In genomic region chrX:109886122-109886761, GRCh38 we compare ENCODE assay signal across 9 cellular contexts.
A peak's percentile ranks its signal among the peaks of the same experiment; 100 is the strongest.
DNase-seq lines count a peak whose midpoint lies in the region; ATAC-seq, FAIRE-seq and TF ChIP-seq lines count a peak whose summit lies in the region.
"Had no signal": no experiment of that assay in that cellular context is flagged by ENCODE, and none has a peak within 500 bp of the region (broad histone marks: within the 10 kb centered on the region; RNA-seq: fewer than 3 reads in every experiment).

No MANE protein-coding gene starts in this region.

- H3K27ac Mint-ChIP-seq in activated CD4-positive, alpha-beta memory T cell treated with anti-CD3 and anti-CD28 coated beads, Interleukin-2, amount 10 ng/mL, durations not matched to agents 7 days and 5 days = no peak overlapping the region
- H3K27ac Mint-ChIP-seq: IgD-negative memory B cell had no signal

- DNase-seq in AG10803 (ENCODE audit: low read depth) (peak; percentile 41), GM12865 (ENCODE audit: low read depth) (peak; percentile 62), NCI-H2171 (lab: John Stamatoyannopoulos, UW) (peak; percentile 8), germinal center (ENCODE audit: low spot score) (peak; percentile 27), small intestine (peak; percentile 35), DMS79 (lab: John Stamatoyannopoulos, UW) (no peak)
- DNase-seq in activated CD4-positive, alpha-beta memory T cell treated with anti-CD3 and anti-CD28 coated beads, Interleukin-2, amount 10 ng/mL, durations not matched to agents 7 days and 5 days = peak; percentile 35

- no peaks in the 10 kb centered on the region for H3K9me3 ChIP-seq in small intestine (ENCODE audit: control insufficient read depth, low read depth)

- H3K9me3 Mint-ChIP-seq in activated CD4-positive, alpha-beta memory T cell treated with anti-CD3 and anti-CD28 coated beads, Interleukin-2, amount 10 ng/mL, durations not matched to agents 7 days and 5 days = no peaks in the 10 kb centered on the region
- H3K9me3 Mint-ChIP-seq: IgD-negative memory B cell had no signal

- H3K27me3 Mint-ChIP-seq in activated CD4-positive, alpha-beta memory T cell treated with anti-CD3 and anti-CD28 coated beads, Interleukin-2, amount 10 ng/mL, durations not matched to agents 7 days and 5 days = no peaks in the 10 kb centered on the region
- H3K27me3 Mint-ChIP-seq: IgD-negative memory B cell had no signal

- POLR2A ChIA-PET in activated CD4-positive, alpha-beta memory T cell treated with anti-CD3 and anti-CD28 coated beads, Interleukin-2, amount 10 ng/mL, durations not matched to agents 7 days and 5 days (lab: Charles Lee) = no interaction called here

- ATAC-seq in HG03342 (IDR thresholded peaks at IDR 0.05; ENCODE audit: unreplicated experiment) = no peak

- H3K4me1 ChIP-seq in small intestine (ENCODE audit: control insufficient read depth in 2 of 2, insufficient read depth in 1 of 2, low read depth in 1 of 2, low read length in 1 of 2) = no peaks in the 10 kb centered on the region

- H3K36me3 Mint-ChIP-seq in activated CD4-positive, alpha-beta memory T cell treated with anti-CD3 and anti-CD28 coated beads, Interleukin-2, amount 10 ng/mL, durations not matched to agents 7 days and 5 days (ENCODE audit: low read depth) = no peaks in the 10 kb centered on the region
- H3K36me3 Mint-ChIP-seq: IgD-negative memory B cell had no signal

- CTCF ChIA-PET in activated CD4-positive, alpha-beta memory T cell treated with anti-CD3 and anti-CD28 coated beads, Interleukin-2, amount 10 ng/mL, durations not matched to agents 7 days and 5 days (lab: Charles Lee) = interaction anchor here (1.0 to 1.4 kb wide), 3 partner anchors 8 to 400 kb away, joined by 4 to 5 read pairs (median 5); no protein-coding TSS in a partner anchor

- no peak overlapping the region for H3K27ac ChIP-seq in small intestine (ENCODE audit: low read depth in 1 of 2, low read length in 1 of 2)

- H3K4me3 ChIP-seq in AG10803 (ENCODE audit: low read length) (no peak overlapping the region), GM12865 (ENCODE audit: low read depth, low read length) (no peak overlapping the region), small intestine (ENCODE audit: low read depth in 1 of 2, low read length in 2 of 2) (no peak overlapping the region)

- no peaks in the 10 kb centered on the region for H3K27me3 ChIP-seq in small intestine (ENCODE audit: control insufficient read depth in 2 of 2, insufficient read depth in 2 of 2, low read length in 2 of 2)

- H3K36me3 ChIP-seq in small intestine (ENCODE audit: control insufficient read depth in 2 of 2, insufficient read depth in 2 of 2, low read length in 2 of 2) = no peaks in the 10 kb centered on the region

- TF ChIP-seq CTCF in AG10803 (conservative IDR thresholded peaks at IDR 0.05; ENCODE audit: low read length) = peak; percentile 79
- peak; percentile 67 for TF ChIP-seq CTCF in GM12865 (IDR thresholded peaks at IDR 0.05; ENCODE audit: insufficient read depth, low read depth, low read length, missing control alignments)

- no peaks in the 10 kb centered on the region for H3K4me1 Mint-ChIP-seq in activated CD4-positive, alpha-beta memory T cell treated with anti-CD3 and anti-CD28 coated beads, Interleukin-2, amount 10 ng/mL, durations not matched to agents 7 days and 5 days

- WGBS in small intestine, 3 donors = 34% methylated on average over 4 of the region's 4 CpGs

- no peak for FAIRE-seq in small intestine (lab: Jason Lieb, UNC)

- no peak overlapping the region for H3K4me3 Mint-ChIP-seq in activated CD4-positive, alpha-beta memory T cell treated with anti-CD3 and anti-CD28 coated beads, Interleukin-2, amount 10 ng/mL, durations not matched to agents 7 days and 5 days
- H3K4me3 Mint-ChIP-seq: IgD-negative memory B cell had no signal
